29 cellular contexts compared by ENCODE assay signal in genomic region chr4:114052227-114052626, GRCh38.
A peak's percentile ranks its signal among the peaks of the same experiment; 100 is the strongest.
DNase-seq lines count a peak whose midpoint lies in the region; ATAC-seq lines count a peak whose summit lies in the region.
"Had no signal": no experiment of that assay in that cellular context is flagged by ENCODE, and none has a peak within 500 bp of the region (broad histone marks: within the 10 kb centered on the region; RNA-seq: fewer than 3 reads in every experiment).

No MANE protein-coding gene starts in this region.

- intact Hi-C loops in left colon (cut with DNase I, micrococcal nuclease): no loop called here

- ATAC-seq in left colon (peak; percentile 53), left lobe of liver (no peak)
- ATAC-seq: activated naive CD4-positive, alpha-beta T cell treated with anti-CD3 and anti-CD28 coated beads, Interleukin-2, amount 50 U/mL, for 72 hours; gastroesophageal sphincter had no signal

- DNase-seq in DMS153 (lab: John Stamatoyannopoulos, UW): peak; percentile 24
- DNase-seq in DMS153 treated with DMSO at 0.1 percent for 48 hours (lab: John Stamatoyannopoulos, UW; ENCODE audit: unreplicated experiment): no peak
- peak; percentile 83 for DNase-seq in NCI-H1105 treated with DMSO at 0.1 percent for 48 hours (lab: John Stamatoyannopoulos, UW)
- peak; percentile 30 for DNase-seq in NCI-H2196 treated with DMSO at 0.1 percent for 48 hours (lab: John Stamatoyannopoulos, UW; ENCODE audit: unreplicated experiment)
- peak in 1 of 2 donors; percentile 22 for DNase-seq in left colon
- no peak for DNase-seq in left lobe of liver (ENCODE audit: low spot score)
- DNase-seq in NCI-H146 treated with DMSO at 0.1 percent for 48 hours (lab: John Stamatoyannopoulos, UW; ENCODE audit: unreplicated experiment): no peak
- DNase-seq in NAMALWA (ENCODE audit: low spot score): no peak
- DNase-seq: 8988T; activated CD4-positive, alpha-beta T cell treated with anti-CD3 and anti-CD28 coated beads for 4 hours; activated effector memory CD4-positive, alpha-beta T cell treated with Interleukin-2 at 50 U/mL for 16 hours; amygdala; Caco-2; HCEC 1CT; Kasumi-1; naive B cell; NCI-H1930; NCI-H524; posterior cingulate gyrus; right cardiac atrium; SJCRH30; stimulated activated CD4-positive, alpha-beta T cell treated with anti-CD3 and anti-CD28 coated beads, Interleukin-1b, Interleukin-23, amount 100 ng/mL, for 48 hours; stimulated activated naive CD4-positive, alpha-beta T cell treated with Interleukin-2 at 50 U/mL for 16 hours; SW 1271; T1000; uterus; WERI-Rb-1 had no signal

Comparison
In these comparisons a context has a peak if more than half of its experiments do, and no peak if none do; other contexts are left out.
1. DNase-seq: peak in DMS153 (single experiment), NCI-H1105 treated with DMSO at 0.1 percent for 48 hours (single experiment) and NCI-H2196 treated with DMSO at 0.1 percent for 48 hours (single experiment); none in DMS153 treated with DMSO at 0.1 percent for 48 hours (single experiment), left lobe of liver (single experiment), NCI-H146 treated with DMSO at 0.1 percent for 48 hours (single experiment) and NAMALWA (single experiment).